In genomic region chr12:23862746-23863145, GRCh38 we compare ENCODE assay signal across 22 cellular contexts.
"Had no signal": no experiment of that assay in that cellular context is flagged by ENCODE, and none has a peak within 500 bp of the region (broad histone marks: within the 10 kb centered on the region; RNA-seq: fewer than 3 reads in every experiment).

No MANE protein-coding gene starts in this region.

- H3K4me3 ChIP-seq: MG63, SJCRH30, SK-N-MC had no signal

- ATAC-seq: HepG2 had no signal

- H3K4me1 ChIP-seq: SJCRH30 had no signal

- DNase-seq: IMR-90, Karpas-422, KG1, MG63, NCI-H1092, NCI-H1105 treated with DMSO at 0.1 percent for 48 hours, NCI-H1417 treated with DMSO at 0.1 percent for 48 hours, NCI-H146, NCI-H1694 treated with DMSO at 0.1 percent for 48 hours, NCI-H1930, NCI-H2081, NCI-H2171, NCI-H345, NCI-H524, NCI-H526 treated with DMSO at 0.1 percent for 48 hours, NCI-H748 treated with DMSO at 0.1 percent for 48 hours, SHP77, SJCRH30 had no signal

- FAIRE-seq: HepG2, RCC 7860 had no signal

- H3K27ac ChIP-seq: RWPE1, SJCRH30, SK-N-MC had no signal

- H3K36me3 ChIP-seq: MG63, SJCRH30 had no signal

- H3K9me3 ChIP-seq: MG63 had no signal

- H3K27me3 ChIP-seq: MG63, SJCRH30 had no signal
